ENCODE assay signal across 15 cellular contexts in the genomic region with DNA sequence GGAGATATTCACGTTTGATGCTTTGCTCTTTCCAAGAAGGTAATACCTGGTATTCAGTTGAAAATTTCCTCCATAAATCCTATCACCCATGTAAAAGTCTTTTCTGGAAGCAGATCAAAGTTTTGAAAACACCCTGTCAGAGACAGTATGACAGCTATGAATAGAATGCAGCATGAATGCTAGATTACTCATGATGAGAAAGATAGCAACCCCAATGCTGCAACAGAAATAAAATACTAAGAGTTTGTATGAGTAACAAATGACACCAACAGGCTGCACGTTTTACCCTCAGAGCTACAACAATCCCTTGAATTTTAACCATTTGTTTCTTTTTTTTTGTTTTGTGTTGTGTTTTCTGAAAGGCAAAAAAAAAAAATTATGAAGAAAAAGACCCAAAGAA.
DNase-seq lines count a peak whose midpoint lies in the region; ATAC-seq, FAIRE-seq and TF ChIP-seq lines count a peak whose summit lies in the region.
"Had no signal": no experiment of that assay in that cellular context is flagged by ENCODE, and none has a peak within 500 bp of the region (broad histone marks: within the 10 kb centered on the region; RNA-seq: fewer than 3 reads in every experiment).

No MANE protein-coding gene starts in this region.

- no peaks in the 10 kb centered on the region for H3K36me3 ChIP-seq in BJ (ENCODE audit: control insufficient read depth, insufficient read depth, low read length)
- H3K36me3 ChIP-seq in mucosa of descending colon (ENCODE audit: low read depth) = no peaks in the 10 kb centered on the region

- H3K4me3 ChIP-seq in BJ (ENCODE audit: low read depth, low read length) (no peak overlapping the region), cardiac fibroblast (replicated peaks in 1 of 2; ENCODE audit: low read depth in 2 of 2, low read length in 2 of 2) (no peak overlapping the region), coronary artery (no peak overlapping the region), mucosa of descending colon (no peak overlapping the region)

- no peak for TF ChIP-seq CTCF in BJ (IDR thresholded peaks at IDR 0.05; ENCODE audit: insufficient read depth, low read depth, low read length)
- TF ChIP-seq CTCF in cardiac fibroblast (IDR thresholded peaks at IDR 0.05; ENCODE audit: low read depth, low read length) = no peak
- no peak for TF ChIP-seq CTCF in coronary artery (IDR thresholded peaks at IDR 0.05)
- TF ChIP-seq CTCF in mucosa of descending colon (IDR thresholded peaks at IDR 0.05) = no peak

- POLR2A ChIA-PET in BJ (lab: Charles Lee) = interaction anchor here (0.7 kb wide), 1 partner anchor 76 kb away, joined by 3 read pairs; no protein-coding TSS in a partner anchor

- H3K9me3 ChIP-seq in mucosa of descending colon = no peaks in the 10 kb centered on the region

- H3K4me1 ChIP-seq in mucosa of descending colon (ENCODE audit: low read depth) = no peaks in the 10 kb centered on the region

- H3K27me3 ChIP-seq in BJ (ENCODE audit: control insufficient read depth, insufficient read depth, low read length) = no peaks in the 10 kb centered on the region

- H3K27ac ChIP-seq in coronary artery = no peak overlapping the region

- CTCF ChIA-PET in BJ (lab: Yijun Ruan, JAX) = no interaction called here

- FAIRE-seq in H54 (lab: Jason Lieb, UNC) = no peak

- DNase-seq in BJ (ENCODE audit: low read depth) (peak; percentile 12), NCI-H226 (peak; percentile 72), cardiac fibroblast (ENCODE audit: low read depth in 2 of 2) (peak; percentile 27 to 76), kidney tubule cell (ENCODE audit: low spot score) (peak; percentile 87), UCSD-AML1 (lab: John Stamatoyannopoulos, UW; ENCODE audit: unreplicated experiment) (no peak), coronary artery (ENCODE audit: low spot score) (no peak), mucosa of descending colon (no peak), H54 (ENCODE audit: insufficient read length, low spot score) (no peak)
- DNase-seq: activated CD4-positive, alpha-beta T cell treated with anti-CD3 and anti-CD28 coated beads, Interleukin-2, amount 50 U/mL, for 4 hours; C1 segment of cervical spinal cord; H9; NCI-H2227 treated with DMSO at 0.1 percent for 48 hours; retina; stimulated activated CD4-positive, alpha-beta T cell treated with anti-CD3 and anti-CD28 coated beads, Interleukin-4, amount 100 ng/mL, for 24 hours; stimulated activated naive B cell treated with anti-CD40 and anti-IgM and Interleukin-4, amounts not matched to agents 10 μg/mL and 1 μg/mL and 100 μg/mL, for 72 hours had no signal

- intact Hi-C loops in mucosa of descending colon (cut with DNase I, micrococcal nuclease) = no loop called here

- no peak for ATAC-seq in mucosa of descending colon
- ATAC-seq: stimulated activated naive B cell treated with anti-CD40 and anti-IgM and Interleukin-4, amounts not matched to agents 10 μg/mL and 1 μg/mL and 100 μg/mL, for 72 hours had no signal

- TF ChIP-seq POLR2A in H54 (IDR thresholded peaks at IDR 0.05; ENCODE audit: low read depth, low read length) = no peak

Comparison
In these comparisons a context has a peak if more than half of its experiments do, and no peak if none do; other contexts are left out.
1. DNase-seq: peak in BJ (single experiment), NCI-H226 (single experiment), cardiac fibroblast (2 of 2) and kidney tubule cell (single experiment); none in UCSD-AML1 (single experiment), coronary artery (single experiment), mucosa of descending colon (0 of 3) and H54 (single experiment).